20 cellular contexts compared by ENCODE assay signal in the genomic region with DNA sequence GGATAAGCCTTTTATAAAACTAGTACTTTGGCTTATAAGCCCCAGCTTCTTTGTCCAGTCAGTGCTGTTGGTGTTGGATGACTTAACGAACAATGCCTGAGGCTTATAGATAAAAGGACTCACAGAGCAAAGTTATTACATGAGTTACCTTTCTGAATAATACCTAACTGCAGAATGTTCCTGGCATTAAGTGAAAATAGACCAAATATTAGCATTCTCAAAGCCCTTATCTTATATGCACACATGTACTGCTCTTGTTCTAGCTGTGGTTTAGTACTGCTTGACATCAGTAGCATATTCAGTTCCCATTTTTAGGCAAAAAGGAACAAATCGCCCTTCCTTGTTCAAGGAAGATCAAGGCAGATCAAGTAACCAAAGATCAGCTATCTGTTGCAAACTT.
DNase-seq lines count a peak whose midpoint lies in the region; ATAC-seq and TF ChIP-seq lines count a peak whose summit lies in the region.
"Had no signal": no experiment of that assay in that cellular context is flagged by ENCODE, and none has a peak within 500 bp of the region (broad histone marks: within the 10 kb centered on the region; RNA-seq: fewer than 3 reads in every experiment).

No MANE protein-coding gene starts in this region.

- H3K27ac ChIP-seq in left ventricle myocardium inferior (replicated peaks) (peak overlapping the region; percentile 52), SK-N-MC (no peak overlapping the region), hepatocyte (no peak overlapping the region), upper lobe of right lung (no peak overlapping the region)
- H3K27ac ChIP-seq: dorsolateral prefrontal cortex had no signal

- H3K27me3 ChIP-seq in left ventricle myocardium inferior (ENCODE audit: low read depth) (no peaks in the 10 kb centered on the region), hepatocyte (no peaks in the 10 kb centered on the region), upper lobe of right lung (no peaks in the 10 kb centered on the region)
- H3K27me3 ChIP-seq: dorsolateral prefrontal cortex, esophagus squamous epithelium had no signal

- no peak overlapping the region for H2AFZ ChIP-seq in hepatocyte

- H3K4me3 ChIP-seq in left ventricle myocardium inferior (no peak overlapping the region), SK-N-MC (peak overlapping the region; percentile 36), hepatocyte (no peak overlapping the region), upper lobe of right lung (no peak overlapping the region)
- H3K4me3 ChIP-seq: dorsolateral prefrontal cortex, esophagus squamous epithelium had no signal

- no peaks in the 10 kb centered on the region for H3K9me2 ChIP-seq in hepatocyte (replicated peaks; ENCODE audit: insufficient read depth)

- no peaks in the 10 kb centered on the region for H4K20me1 ChIP-seq in hepatocyte (ENCODE audit: insufficient read depth, poor library complexity, severe bottlenecking)

- DNase-seq in left ventricle myocardium inferior: no peak
- no peak for DNase-seq in cardiac septum (ENCODE audit: low spot score)
- no peak for DNase-seq in SK-N-MC (ENCODE audit: low read depth, low spot score)
- no peak for DNase-seq in hepatocyte (ENCODE audit: low spot score)
- no peak for DNase-seq in upper lobe of right lung
- no peak for DNase-seq in kidney glomerular epithelial cell (lab: John Stamatoyannopoulos, UW)
- DNase-seq in T1000 (lab: John Stamatoyannopoulos, UW): no peak
- DNase-seq: activated naive CD8-positive, alpha-beta T cell treated with anti-CD3 and anti-CD28 coated beads, Interleukin-2, amount 10 ng/mL, durations not matched to agents 7 days and 5 days; CD8-positive, alpha-beta memory T cell; dorsolateral prefrontal cortex; esophagus squamous epithelium; glutamatergic neuron; MM.1S; NCI-H2081 treated with DMSO at 0.1 percent for 48 hours; NCI-H510A treated with DMSO at 0.1 percent for 48 hours; right cardiac atrium; stimulated activated CD4-positive, alpha-beta T cell treated with anti-CD3 and anti-CD28 coated beads, Interleukin-1b, Interleukin-23, amount 100 ng/mL, for 48 hours; stimulated activated naive CD8-positive, alpha-beta T cell treated with anti-CD3 and anti-CD28 coated beads, Interleukin-15, amount 100 ng/mL, for 72 hours; T-helper 1 cell had no signal

- no peaks in the 10 kb centered on the region for H3K79me2 ChIP-seq in hepatocyte

- H3K36me3 ChIP-seq in left ventricle myocardium inferior (no peaks in the 10 kb centered on the region), SK-N-MC (ENCODE audit: insufficient read depth, low read length) (no peaks in the 10 kb centered on the region), hepatocyte (replicated peaks; ENCODE audit: insufficient read depth, low read depth) (no peaks in the 10 kb centered on the region), upper lobe of right lung (no peaks in the 10 kb centered on the region)
- H3K36me3 ChIP-seq: esophagus squamous epithelium had no signal

- 51% methylated on average over 2 of the region's 2 CpGs for WGBS in hepatocyte (ENCODE audit: low lambda C conversion rate, missing lambda C conversion rate)

- ATAC-seq in upper lobe of right lung (peak; percentile 38), HG02571 (IDR thresholded peaks at IDR 0.05; ENCODE audit: unreplicated experiment) (no peak)
- ATAC-seq: stimulated activated naive CD8-positive, alpha-beta T cell treated with anti-CD3 and anti-CD28 coated beads, Interleukin-15, amount 100 ng/mL, for 72 hours had no signal

- H3K4me2 ChIP-seq in hepatocyte: peak overlapping the region; percentile 34

- TF ChIP-seq CTCF in left ventricle myocardium inferior (IDR thresholded peaks at IDR 0.05; ENCODE audit: borderline replicate concordance): no peak
- no peak for TF ChIP-seq CTCF in hepatocyte (IDR thresholded peaks at IDR 0.05; ENCODE audit: poor library complexity)
- TF ChIP-seq CTCF in upper lobe of right lung (IDR thresholded peaks at IDR 0.05): no peak

- H3K9me3 ChIP-seq in left ventricle myocardium inferior (replicated peaks): no peaks in the 10 kb centered on the region
- H3K9me3 ChIP-seq in SK-N-MC (ENCODE audit: low read depth, low read length): no peaks in the 10 kb centered on the region
- no peaks in the 10 kb centered on the region for H3K9me3 ChIP-seq in hepatocyte (ENCODE audit: low read depth)
- H3K9me3 ChIP-seq in upper lobe of right lung: no peaks in the 10 kb centered on the region
- H3K9me3 ChIP-seq: esophagus squamous epithelium had no signal

- intact Hi-C loops in left ventricle myocardium inferior (cut with micrococcal nuclease): no loop called here
- intact Hi-C loops in cardiac septum (cut with DNase I): no loop called here
- intact Hi-C loops in upper lobe of right lung (cut with DNase I): no loop called here

- H3K4me1 ChIP-seq in left ventricle myocardium inferior (peaks cover 9% of the 10 kb centered on the region), hepatocyte (ENCODE audit: insufficient read depth) (peaks cover 5% of the 10 kb centered on the region), upper lobe of right lung (peaks cover 6% of the 10 kb centered on the region)

- peak overlapping the region; percentile 18 for H3K9ac ChIP-seq in SK-N-MC (ENCODE audit: insufficient read length)
